Comparison of ENCODE assay signal across 15 cellular contexts in the genomic region with DNA sequence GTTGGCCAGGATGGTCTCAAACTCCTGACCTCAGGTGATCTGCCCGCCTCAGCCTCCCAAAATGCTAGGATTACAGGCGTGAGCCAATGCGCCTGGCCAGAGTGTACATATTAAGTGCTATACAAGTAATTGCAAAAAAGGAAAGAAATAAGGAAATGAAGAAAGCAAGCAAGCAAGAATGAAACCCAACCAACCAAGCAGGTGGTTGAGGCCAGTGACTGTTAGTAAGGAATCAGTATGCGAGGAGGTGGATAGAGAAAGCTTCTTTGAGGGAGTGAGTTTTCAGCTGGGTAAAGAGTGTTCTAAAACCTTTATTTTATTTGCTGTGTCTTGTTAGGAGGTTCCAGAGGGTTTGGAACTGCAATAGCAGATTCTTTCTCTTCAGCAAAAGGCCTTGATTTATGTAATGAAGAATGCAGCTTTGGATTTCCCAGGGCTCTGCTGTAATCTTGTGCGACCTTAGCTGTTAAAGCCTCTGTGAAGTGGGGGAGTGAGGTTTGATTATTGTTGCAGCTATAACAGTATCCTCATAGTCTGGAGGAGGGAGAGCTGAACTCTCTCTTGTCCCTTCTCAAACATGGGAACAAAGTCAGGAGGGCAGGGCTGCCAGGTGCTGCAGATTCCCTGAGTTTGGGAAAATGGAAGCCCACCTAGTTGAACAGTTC. TPM values are rescaled to one million over a fixed set of nuclear protein-coding genes. Genes with fewer than 3 reads are reported as not detected.
DNase-seq lines count a peak whose midpoint lies in the region; ATAC-seq, FAIRE-seq and TF ChIP-seq lines count a peak whose summit lies in the region.
"Had no signal": no experiment of that assay in that cellular context is flagged by ENCODE, and none has a peak within 500 bp of the region (broad histone marks: within the 10 kb centered on the region; RNA-seq: fewer than 3 reads in every experiment).

No MANE protein-coding gene starts in this region.

- no peak overlapping the region for H3K4me3 Mint-ChIP-seq in mesothelial cell of epicardium
- H3K4me3 Mint-ChIP-seq: brain had no signal

- TF ChIP-seq POLR2A in GM12892 (IDR thresholded peaks at IDR 0.05; ENCODE audit: low read depth, low read length), result no peak

- ATAC-seq in GM21360 (IDR thresholded peaks at IDR 0.05; ENCODE audit: unreplicated experiment) (peak; percentile 30), HG03442 (IDR thresholded peaks at IDR 0.05; ENCODE audit: unreplicated experiment) (no peak), GM18511 (IDR thresholded peaks at IDR 0.05; ENCODE audit: unreplicated experiment) (no peak)
- ATAC-seq: K562 had no signal

- peak; percentile 78 for FAIRE-seq in GM12892 (lab: Jason Lieb, UNC)
- FAIRE-seq: endothelial cell of umbilical vein, K562 had no signal

- H3K4me1 Mint-ChIP-seq in mesothelial cell of epicardium, result peaks cover 20% of the 10 kb centered on the region

- H3K27ac Mint-ChIP-seq in mesothelial cell of epicardium, result peak overlapping the region; percentile 41
- H3K27ac Mint-ChIP-seq: brain had no signal

- H3K27me3 Mint-ChIP-seq in mesothelial cell of epicardium (ENCODE audit: low read depth), result no peaks in the 10 kb centered on the region

- peaks cover 9% of the 10 kb centered on the region for H3K36me3 Mint-ChIP-seq in mesothelial cell of epicardium
- H3K36me3 Mint-ChIP-seq: brain had no signal

- no peak for DNase-seq in GM12892 (ENCODE audit: insufficient read length)
- peak; percentile 31 for DNase-seq in NAMALWA (ENCODE audit: low spot score)
- DNase-seq in mesothelial cell of epicardium (ENCODE audit: low spot score in 2 of 2, unreplicated experiment in 2 of 2), result no peak
- DNase-seq in SW 1271 (lab: John Stamatoyannopoulos, UW), result no peak
- DNase-seq: activated T-cell treated with anti-CD3 and anti-CD28 coated beads, Interleukin-2, amount 50 U/mL, for 1 hour; GM23248; midbrain; Peyer's patch; stimulated activated CD4-positive, alpha-beta T cell treated with anti-CD3 and anti-CD28 coated beads, Interleukin-4, amount 100 ng/mL, for 1 hour had no signal

- no peaks in the 10 kb centered on the region for H3K9me3 Mint-ChIP-seq in mesothelial cell of epicardium

- TF ChIP-seq CTCF in mesothelial cell of epicardium (IDR thresholded peaks at IDR 0.05; ENCODE audit: unreplicated experiment), result no peak

RNA-seq across cellular contexts. Expression of gene AMPD3, which starts 5.7 kb away (rescaled TPM):
- polyA plus RNA-seq in GM12892 (2012; ENCODE audit: missing spikeins), result 49.2 TPM
- total RNA-seq in mesothelial cell of epicardium, result 6.8 to 7.5 TPM (median 7.5 TPM) in 3 replicates
